In genomic region chr1:31214316-31215082, GRCh38 we compare ENCODE assay signal across 24 cellular contexts. TPM values are rescaled to one million over a fixed set of nuclear protein-coding genes. Genes with fewer than 3 reads are reported as not detected.
DNase-seq lines count a peak whose midpoint lies in the region; ATAC-seq and TF ChIP-seq lines count a peak whose summit lies in the region.
"Had no signal": no experiment of that assay in that cellular context is flagged by ENCODE, and none has a peak within 500 bp of the region (broad histone marks: within the 10 kb centered on the region; RNA-seq: fewer than 3 reads in every experiment).

No MANE protein-coding gene starts in this region.

- H3K9me2 ChIP-seq in Loucy (replicated peaks; ENCODE audit: low read depth, low read length), result no peaks in the 10 kb centered on the region

- H2AFZ ChIP-seq in Loucy (ENCODE audit: low read length), result no peak overlapping the region

- H3K36me3 ChIP-seq in GM06990 (ENCODE audit: control insufficient read depth, insufficient read depth, low read length) (no peaks in the 10 kb centered on the region), Loucy (ENCODE audit: insufficient read depth, low read length) (no peaks in the 10 kb centered on the region)
- H3K36me3 ChIP-seq: breast epithelium, esophagus squamous epithelium, heart right ventricle, stomach had no signal

- H3K79me2 ChIP-seq in Loucy (ENCODE audit: insufficient read depth, low read length), result no peaks in the 10 kb centered on the region

- H3K4me1 ChIP-seq in Loucy (ENCODE audit: insufficient read depth, low read length, poor library complexity, severe bottlenecking), result no peaks in the 10 kb centered on the region

- ATAC-seq in HG02759 (IDR thresholded peaks at IDR 0.05; ENCODE audit: unreplicated experiment), result no peak
- ATAC-seq: CD8-positive, alpha-beta T cell; heart right ventricle; T-helper 17 cell had no signal

- H3K4me3 Mint-ChIP-seq in chondrocyte (ENCODE audit: unreplicated experiment), result no peak overlapping the region
- no peak overlapping the region for H3K4me3 Mint-ChIP-seq in activated CD4-positive, alpha-beta memory T cell treated with anti-CD3 and anti-CD28 coated beads, Interleukin-2, amount 10 ng/mL, durations not matched to agents 7 days and 5 days
- H3K4me3 Mint-ChIP-seq: activated CD4-positive, alpha-beta memory T cell treated with anti-CD3 and anti-CD28 coated beads for 36 hours; activated naive CD8-positive, alpha-beta T cell treated with anti-CD3 and anti-CD28 coated beads for 36 hours; CD8-positive, alpha-beta T cell; IgD-negative memory B cell; T-helper 17 cell had no signal

- no peak overlapping the region for H3K27ac Mint-ChIP-seq in chondrocyte (ENCODE audit: unreplicated experiment)
- no peak overlapping the region for H3K27ac Mint-ChIP-seq in activated CD4-positive, alpha-beta memory T cell treated with anti-CD3 and anti-CD28 coated beads, Interleukin-2, amount 10 ng/mL, durations not matched to agents 7 days and 5 days
- H3K27ac Mint-ChIP-seq: activated CD4-positive, alpha-beta memory T cell treated with anti-CD3 and anti-CD28 coated beads for 36 hours; activated naive CD8-positive, alpha-beta T cell treated with anti-CD3 and anti-CD28 coated beads for 36 hours; CD8-positive, alpha-beta T cell; IgD-negative memory B cell; T-helper 17 cell had no signal

- H3F3A ChIP-seq in Loucy (ENCODE audit: low read depth), result no peaks in the 10 kb centered on the region

- in situ Hi-C loops in GM13976 (cut with MboI; ENCODE audit: low sequenced_read_pairs, unreplicated experiment), result no loop called here

- H3K27me3 ChIP-seq in GM06990 (replicated peaks; ENCODE audit: control insufficient read depth, insufficient read depth, low read length), result no peaks in the 10 kb centered on the region; the same call in 1 of the 2 replicates
- no peaks in the 10 kb centered on the region for H3K27me3 ChIP-seq in Loucy (ENCODE audit: insufficient read depth, low read length, poor library complexity, severe bottlenecking)
- H3K27me3 ChIP-seq: breast epithelium had no signal

- H3K9me3 Mint-ChIP-seq in chondrocyte (ENCODE audit: low read depth), result peaks cover 12% of the 10 kb centered on the region
- H3K9me3 Mint-ChIP-seq in activated CD4-positive, alpha-beta memory T cell treated with anti-CD3 and anti-CD28 coated beads, Interleukin-2, amount 10 ng/mL, durations not matched to agents 7 days and 5 days, result peaks cover 6% of the 10 kb centered on the region

- CTCF ChIA-PET in activated CD4-positive, alpha-beta memory T cell treated with anti-CD3 and anti-CD28 coated beads, Interleukin-2, amount 10 ng/mL, durations not matched to agents 7 days and 5 days (lab: Charles Lee), result interaction anchor here (0.6 kb wide), 1 partner anchor 53 kb away, joined by 3 read pairs; no protein-coding TSS in a partner anchor

- TF ChIP-seq CTCF in GM06990 (IDR thresholded peaks at IDR 0.05; ENCODE audit: insufficient read depth, low read length, poor library complexity, severe bottlenecking) (peak; percentile 35), Loucy (conservative IDR thresholded peaks at IDR 0.05; ENCODE audit: low read length) (peak; percentile 31; the same call in 1 of the 2 replicates), chondrocyte (IDR thresholded peaks at IDR 0.05) (peak; percentile 32), GM13976 (IDR thresholded peaks at IDR 0.05; ENCODE audit: borderline replicate concordance, control extremely low read depth, extremely low read depth, insufficient read depth, missing control alignments) (no peak)

- H3K4me2 ChIP-seq in Loucy (ENCODE audit: low read depth, low read length, poor library complexity, severe bottlenecking), result no peak overlapping the region

- peaks cover 3% of the 10 kb centered on the region for H3K27me3 Mint-ChIP-seq in chondrocyte (ENCODE audit: low read depth)
- peaks cover 6% of the 10 kb centered on the region for H3K27me3 Mint-ChIP-seq in activated CD4-positive, alpha-beta memory T cell treated with anti-CD3 and anti-CD28 coated beads, Interleukin-2, amount 10 ng/mL, durations not matched to agents 7 days and 5 days
- H3K27me3 Mint-ChIP-seq: activated naive CD8-positive, alpha-beta T cell treated with anti-CD3 and anti-CD28 coated beads for 36 hours; IgD-negative memory B cell had no signal

- no peaks in the 10 kb centered on the region for H3K9me3 ChIP-seq in Loucy (ENCODE audit: insufficient read depth, low read depth, low read length)
- H3K9me3 ChIP-seq: breast epithelium, esophagus squamous epithelium had no signal

- H3K4me1 Mint-ChIP-seq in chondrocyte (ENCODE audit: low read depth), result peaks cover 7% of the 10 kb centered on the region
- H3K4me1 Mint-ChIP-seq in activated CD4-positive, alpha-beta memory T cell treated with anti-CD3 and anti-CD28 coated beads, Interleukin-2, amount 10 ng/mL, durations not matched to agents 7 days and 5 days, result no peaks in the 10 kb centered on the region
- H3K4me1 Mint-ChIP-seq: activated naive CD8-positive, alpha-beta T cell treated with anti-CD3 and anti-CD28 coated beads for 36 hours; IgD-negative memory B cell; T-helper 17 cell had no signal

- no peaks in the 10 kb centered on the region for H3K36me3 Mint-ChIP-seq in chondrocyte (ENCODE audit: low read depth)
- no peaks in the 10 kb centered on the region for H3K36me3 Mint-ChIP-seq in activated CD4-positive, alpha-beta memory T cell treated with anti-CD3 and anti-CD28 coated beads, Interleukin-2, amount 10 ng/mL, durations not matched to agents 7 days and 5 days (ENCODE audit: low read depth)
- H3K36me3 Mint-ChIP-seq: activated naive CD8-positive, alpha-beta T cell treated with anti-CD3 and anti-CD28 coated beads for 36 hours; CD8-positive, alpha-beta T cell had no signal

- H4K20me1 ChIP-seq in Loucy (ENCODE audit: insufficient read depth, low read length, poor library complexity, severe bottlenecking), result no peaks in the 10 kb centered on the region

- H3K4me3 ChIP-seq in GM06990 (replicated peaks; ENCODE audit: low read depth, low read length) (no peak overlapping the region), Loucy (ENCODE audit: low read length, poor library complexity, severe bottlenecking) (no peak overlapping the region)
- H3K4me3 ChIP-seq: breast epithelium, esophagus squamous epithelium, heart right ventricle, stomach had no signal

- POLR2A ChIA-PET in activated CD4-positive, alpha-beta memory T cell treated with anti-CD3 and anti-CD28 coated beads, Interleukin-2, amount 10 ng/mL, durations not matched to agents 7 days and 5 days (lab: Charles Lee), result no interaction called here

- no peak overlapping the region for H3K9ac ChIP-seq in Loucy (ENCODE audit: low read depth, low read length, poor library complexity, severe bottlenecking)

- DNase-seq in GM06990 (ENCODE audit: extremely low read depth, insufficient read length) (no peak), chondrocyte (ENCODE audit: low spot score) (no peak), islet precursor cell (peak; percentile 66), GM13976 (ENCODE audit: low spot score) (no peak), occipital lobe (lab: John Stamatoyannopoulos, UW) (no peak)
- no peak for DNase-seq in activated CD4-positive, alpha-beta memory T cell treated with anti-CD3 and anti-CD28 coated beads, Interleukin-2, amount 10 ng/mL, durations not matched to agents 7 days and 5 days
- DNase-seq: activated CD4-positive, alpha-beta memory T cell treated with anti-CD3 and anti-CD28 coated beads for 36 hours; activated naive CD8-positive, alpha-beta T cell treated with anti-CD3 and anti-CD28 coated beads for 36 hours; CD8-positive, alpha-beta T cell; esophagus squamous epithelium; heart right ventricle; NCI-H2029 treated with DMSO at 0.1 percent for 48 hours; NCI-H510A; posterior cingulate gyrus; SIG-M5; stimulated activated CD4-positive, alpha-beta T cell treated with anti-CD3 and anti-CD28 coated beads, Interleukin-1b, Interleukin-23, amount 100 ng/mL, for 48 hours; stomach; T-helper 17 cell had no signal

RNA-seq across cellular contexts. Expression of gene NKAIN1, which starts 25.2 kb away (rescaled TPM):
- 2.9 to 3.8 TPM (median 3.5 TPM) in 3 replicates for total RNA-seq in chondrocyte
- total RNA-seq in occipital lobe, result 33.4 TPM
- not detected for total RNA-seq in activated CD4-positive, alpha-beta memory T cell treated with anti-CD3 and anti-CD28 coated beads, Interleukin-2, amount 10 ng/mL, durations not matched to agents 7 days and 5 days
- total RNA-seq: activated CD4-positive, alpha-beta memory T cell treated with anti-CD3 and anti-CD28 coated beads for 36 hours; activated naive CD8-positive, alpha-beta T cell treated with anti-CD3 and anti-CD28 coated beads for 36 hours; CD8-positive, alpha-beta T cell; lung microvascular endothelial cell; stomach; T-helper 17 cell; ureter had no signal
